In genomic region chr20:43840382-43841070, GRCh38 we compare ENCODE assay signal across 1 cellular context.
TF ChIP-seq lines count a peak whose summit lies in the region.

No MANE protein-coding gene starts in this region.

TF ChIP-seq in GM23338, 12 proteins besides CTCF, POLR2A, EP300 and RAD21 (continued from another document):
- TF ChIP-seq ZNF462 (CRISPR knock-in tag; IDR thresholded peaks at IDR 0.05): no peak
- no peak for TF ChIP-seq CREB1 (CRISPR knock-in tag; IDR thresholded peaks at IDR 0.05; ENCODE audit: low read depth)
- TF ChIP-seq EZH2 (IDR thresholded peaks at IDR 0.05; ENCODE audit: low read depth, unreplicated experiment): no peak
- no peak for TF ChIP-seq ZNF114 (CRISPR knock-in tag; IDR thresholded peaks at IDR 0.05)
- no peak for TF ChIP-seq ZNF331 (CRISPR knock-in tag; IDR thresholded peaks at IDR 0.05; ENCODE audit: low read depth)
- TF ChIP-seq POLR2AphosphoS5 (IDR thresholded peaks at IDR 0.05; ENCODE audit: low read depth): no peak
- TF ChIP-seq STAT1 (IDR thresholded peaks at IDR 0.05; ENCODE audit: unreplicated experiment): no peak
- no peak for TF ChIP-seq ETS1 (IDR thresholded peaks at IDR 0.05)
- TF ChIP-seq EZH2phosphoT487 (IDR thresholded peaks at IDR 0.05; ENCODE audit: unreplicated experiment): no peak
TF ChIP-seq in GM23338: peak in this region for 0.
